Comparison of ENCODE assay signal across 1 cellular context in the genomic region with DNA sequence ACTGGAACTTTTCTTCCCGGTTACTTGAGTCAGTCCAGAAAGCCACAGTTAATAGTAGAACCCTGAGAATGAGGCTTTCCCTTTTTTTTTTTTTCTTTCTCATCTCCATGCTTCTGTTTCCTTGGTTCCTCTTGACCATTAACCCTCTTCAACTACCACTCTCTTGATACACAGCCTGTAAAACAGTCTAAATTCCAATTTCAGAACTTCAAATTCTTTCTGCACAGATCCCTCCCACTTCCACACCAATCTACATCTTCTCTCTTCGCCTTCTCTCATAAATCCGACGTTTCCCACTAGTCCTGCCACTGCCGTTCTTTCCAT.
TF ChIP-seq lines count a peak whose summit lies in the region.

No MANE protein-coding gene starts in this region.

TF ChIP-seq in GM23338, 12 proteins besides CTCF, POLR2A, EP300 and RAD21 (continued from another document):
- TF ChIP-seq ZNF114 (CRISPR knock-in tag; IDR thresholded peaks at IDR 0.05) (no peak), POLR2AphosphoS5 (IDR thresholded peaks at IDR 0.05; ENCODE audit: low read depth) (no peak), CREB1 (CRISPR knock-in tag; IDR thresholded peaks at IDR 0.05; ENCODE audit: low read depth) (no peak), EZH2 (IDR thresholded peaks at IDR 0.05; ENCODE audit: low read depth, unreplicated experiment) (no peak), EZH2phosphoT487 (IDR thresholded peaks at IDR 0.05; ENCODE audit: unreplicated experiment) (no peak)
- TF ChIP-seq, protein P1, sequence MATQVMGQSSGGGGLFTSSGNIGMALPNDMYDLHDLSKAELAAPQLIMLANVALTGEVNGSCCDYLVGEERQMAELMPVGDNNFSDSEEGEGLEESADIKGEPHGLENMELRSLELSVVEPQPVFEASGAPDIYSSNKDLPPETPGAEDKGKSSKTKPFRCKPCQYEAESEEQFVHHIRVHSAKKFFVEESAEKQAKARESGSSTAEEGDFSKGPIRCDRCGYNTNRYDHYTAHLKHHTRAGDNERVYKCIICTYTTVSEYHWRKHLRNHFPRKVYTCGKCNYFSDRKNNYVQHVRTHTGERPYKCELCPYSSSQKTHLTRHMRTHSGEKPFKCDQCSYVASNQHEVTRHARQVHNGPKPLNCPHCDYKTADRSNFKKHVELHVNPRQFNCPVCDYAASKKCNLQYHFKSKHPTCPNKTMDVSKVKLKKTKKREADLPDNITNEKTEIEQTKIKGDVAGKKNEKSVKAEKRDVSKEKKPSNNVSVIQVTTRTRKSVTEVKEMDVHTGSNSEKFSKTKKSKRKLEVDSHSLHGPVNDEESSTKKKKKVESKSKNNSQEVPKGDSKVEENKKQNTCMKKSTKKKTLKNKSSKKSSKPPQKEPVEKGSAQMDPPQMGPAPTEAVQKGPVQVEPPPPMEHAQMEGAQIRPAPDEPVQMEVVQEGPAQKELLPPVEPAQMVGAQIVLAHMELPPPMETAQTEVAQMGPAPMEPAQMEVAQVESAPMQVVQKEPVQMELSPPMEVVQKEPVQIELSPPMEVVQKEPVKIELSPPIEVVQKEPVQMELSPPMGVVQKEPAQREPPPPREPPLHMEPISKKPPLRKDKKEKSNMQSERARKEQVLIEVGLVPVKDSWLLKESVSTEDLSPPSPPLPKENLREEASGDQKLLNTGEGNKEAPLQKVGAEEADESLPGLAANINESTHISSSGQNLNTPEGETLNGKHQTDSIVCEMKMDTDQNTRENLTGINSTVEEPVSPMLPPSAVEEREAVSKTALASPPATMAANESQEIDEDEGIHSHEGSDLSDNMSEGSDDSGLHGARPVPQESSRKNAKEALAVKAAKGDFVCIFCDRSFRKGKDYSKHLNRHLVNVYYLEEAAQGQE (IDR thresholded peaks at IDR 0.05; ENCODE audit: unreplicated experiment), result no peak
